Comparison of ENCODE assay signal across 17 cellular contexts in the genomic region with DNA sequence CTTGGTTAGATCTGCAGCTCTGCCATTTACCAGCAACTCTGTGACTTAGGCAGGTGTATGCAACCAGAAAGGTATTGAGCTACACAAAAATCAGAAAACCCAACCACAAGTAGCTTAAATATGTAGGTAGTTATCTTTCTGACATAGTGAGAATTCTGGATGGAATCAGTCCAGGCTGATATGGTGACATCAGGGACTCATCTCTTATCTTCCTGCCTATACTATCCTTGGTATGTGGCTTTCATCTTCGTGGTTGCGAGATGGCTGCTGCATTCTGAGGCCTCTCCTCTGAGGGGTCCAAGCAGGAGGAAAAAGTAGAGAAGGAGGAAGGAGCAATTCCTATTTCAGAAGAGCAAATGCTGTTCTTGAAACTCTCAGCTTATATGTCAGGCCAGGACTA. TPM values are rescaled to one million over a fixed set of nuclear protein-coding genes. Genes with fewer than 3 reads are reported as not detected.
A peak's percentile ranks its signal among the peaks of the same experiment; 100 is the strongest.
DNase-seq lines count a peak whose midpoint lies in the region; ATAC-seq and TF ChIP-seq lines count a peak whose summit lies in the region.
"Had no signal": no experiment of that assay in that cellular context is flagged by ENCODE, and none has a peak within 500 bp of the region (broad histone marks: within the 10 kb centered on the region; RNA-seq: fewer than 3 reads in every experiment).

No MANE protein-coding gene starts in this region.

- no peak overlapping the region for H3K9ac ChIP-seq in mesendoderm (ENCODE audit: low read length)

- no peaks in the 10 kb centered on the region for H3K36me3 ChIP-seq in mesendoderm (ENCODE audit: control insufficient read depth, insufficient read depth, low read length)

- no peak overlapping the region for H2BK15ac ChIP-seq in mesendoderm (replicated peaks; ENCODE audit: low read depth)

- H3K56ac ChIP-seq in mesendoderm (ENCODE audit: low read length): no peak overlapping the region

- no peaks in the 10 kb centered on the region for H3K27me3 Mint-ChIP-seq in T-helper 2 cell treated with Interferon-gamma antibody and Interleukin-4, amounts not matched to agents 5 μg/mL and 100 μg/mL, for 36 hours (ENCODE audit: low read depth)
- no peaks in the 10 kb centered on the region for H3K27me3 Mint-ChIP-seq in osteocyte (ENCODE audit: unreplicated experiment)
- H3K27me3 Mint-ChIP-seq: CD4-positive, alpha-beta T cell had no signal

- H4K8ac ChIP-seq in mesendoderm (ENCODE audit: low read depth, low read length): no peak overlapping the region

- no peak overlapping the region for H3K4me3 ChIP-seq in mesendoderm (ENCODE audit: low read length)
- H3K4me3 ChIP-seq in foreskin fibroblast (ENCODE audit: low read depth in 1 of 2, low read length in 2 of 2): no peak overlapping the region
- H3K4me3 ChIP-seq: A549 had no signal

- H3K18ac ChIP-seq in mesendoderm (ENCODE audit: low read length): no peak overlapping the region

- no peak overlapping the region for H2BK120ac ChIP-seq in mesendoderm (ENCODE audit: low read depth, low read length)

- H3K23ac ChIP-seq in mesendoderm (ENCODE audit: low read length): no peak overlapping the region

- no CpG with 5 or more reads among the region's 2 CpGs for WGBS in mesendoderm (ENCODE audit: extremely low coverage, insufficient coverage, low lambda C conversion rate)

- H3K4me1 ChIP-seq in mesendoderm (ENCODE audit: control insufficient read depth, low read depth, low read length): peaks cover 6% of the 10 kb centered on the region

- H3K4ac ChIP-seq in mesendoderm (ENCODE audit: low read depth, low read length): no peak overlapping the region

- TF ChIP-seq CTCF in osteocyte (IDR thresholded peaks at IDR 0.05) (no peak), foreskin fibroblast (IDR thresholded peaks at IDR 0.05; ENCODE audit: low read depth, low read length) (no peak)

- no peaks in the 10 kb centered on the region for H3K9me3 Mint-ChIP-seq in T-helper 2 cell treated with Interferon-gamma antibody and Interleukin-4, amounts not matched to agents 5 μg/mL and 100 μg/mL, for 36 hours
- no peaks in the 10 kb centered on the region for H3K9me3 Mint-ChIP-seq in osteocyte (ENCODE audit: unreplicated experiment)
- H3K9me3 Mint-ChIP-seq: CD4-positive, alpha-beta T cell; H9 had no signal

- DNase-seq in T-helper 2 cell treated with Interferon-gamma antibody and Interleukin-4, amounts not matched to agents 5 μg/mL and 100 μg/mL, for 36 hours (ENCODE audit: low spot score): no peak
- no peak for DNase-seq in T-helper 2 cell
- DNase-seq in MV-4-11 (lab: John Stamatoyannopoulos, UW): peak; percentile 31
- DNase-seq in mesendoderm: peak; percentile 37
- no peak for DNase-seq in osteocyte (ENCODE audit: extremely low spot score, unreplicated experiment)
- DNase-seq in foreskin fibroblast: no peak
- DNase-seq: AML-193; CD4-positive, alpha-beta T cell; DMS153; DMS79 treated with DMSO at 0.1 percent for 48 hours; GF-D8; H9 had no signal

- no peak overlapping the region for H2BK5ac ChIP-seq in mesendoderm (ENCODE audit: low read length)

- H3K27me3 ChIP-seq in mesendoderm (ENCODE audit: insufficient read depth, low read length, poor library complexity): no peaks in the 10 kb centered on the region

- H4K5ac ChIP-seq in mesendoderm (ENCODE audit: low read length): no peak overlapping the region

- H3K4me2 ChIP-seq in mesendoderm (ENCODE audit: low read length): no peak overlapping the region
- H3K4me2 ChIP-seq: A549 had no signal

- H3K79me1 ChIP-seq in mesendoderm (ENCODE audit: low read length): peaks cover 2% of the 10 kb centered on the region

- peak overlapping the region; percentile 80 for H3K4me3 Mint-ChIP-seq in T-helper 2 cell treated with Interferon-gamma antibody and Interleukin-4, amounts not matched to agents 5 μg/mL and 100 μg/mL, for 36 hours
- H3K4me3 Mint-ChIP-seq in osteocyte (ENCODE audit: unreplicated experiment): no peak overlapping the region
- H3K4me3 Mint-ChIP-seq: CD4-positive, alpha-beta T cell; H9 had no signal

- no peaks in the 10 kb centered on the region for H3K79me2 ChIP-seq in mesendoderm (ENCODE audit: control insufficient read depth, insufficient read depth, low read length)

- H3K27ac ChIP-seq in mesendoderm (ENCODE audit: low read depth, low read length): no peak overlapping the region
- H3K27ac ChIP-seq: 22Rv1, A549, C4-2B had no signal

- peaks cover 66% of the 10 kb centered on the region for H3K4me1 Mint-ChIP-seq in T-helper 2 cell treated with Interferon-gamma antibody and Interleukin-4, amounts not matched to agents 5 μg/mL and 100 μg/mL, for 36 hours (ENCODE audit: low read depth)
- peaks cover 52% of the 10 kb centered on the region for H3K4me1 Mint-ChIP-seq in osteocyte (ENCODE audit: unreplicated experiment)

- H3K27ac Mint-ChIP-seq in T-helper 2 cell treated with Interferon-gamma antibody and Interleukin-4, amounts not matched to agents 5 μg/mL and 100 μg/mL, for 36 hours: peak overlapping the region; percentile 53
- H3K27ac Mint-ChIP-seq in osteocyte (ENCODE audit: unreplicated experiment): peak overlapping the region; percentile 7
- H3K27ac Mint-ChIP-seq: CD4-positive, alpha-beta T cell; H9 had no signal

- peaks cover 3% of the 10 kb centered on the region for H3K36me3 Mint-ChIP-seq in T-helper 2 cell treated with Interferon-gamma antibody and Interleukin-4, amounts not matched to agents 5 μg/mL and 100 μg/mL, for 36 hours (ENCODE audit: low read depth)
- peaks cover 15% of the 10 kb centered on the region for H3K36me3 Mint-ChIP-seq in osteocyte (ENCODE audit: unreplicated experiment)

- no peak for ATAC-seq in GM21737 (IDR thresholded peaks at IDR 0.05; ENCODE audit: unreplicated experiment)
- ATAC-seq in activated CD4-positive, CD25-positive, alpha-beta regulatory T cell treated with anti-CD3 and anti-CD28 coated beads, Interleukin-2, amount 50 U/mL, for 24 hours: no peak
- ATAC-seq: A549 had no signal

- no peak overlapping the region for H2AK5ac ChIP-seq in mesendoderm (ENCODE audit: low read length)

RNA-seq across cellular contexts. Expression of gene CTDSPL, which starts 40.0 kb away (rescaled TPM):
- 7.6 TPM for polyA plus RNA-seq in mesendoderm (2013, experiment 1 of 2)
- 8.1 TPM for polyA plus RNA-seq in mesendoderm (2013, experiment 2 of 2)
- total RNA-seq in osteocyte: 71.6 and 77.6 TPM in 2 replicates

Comparison
In these comparisons a context has a peak if more than half of its experiments do, and no peak if none do; other contexts are left out.
1. DNase-seq: peak in MV-4-11 (single experiment) and mesendoderm (single experiment); none in T-helper 2 cell treated with Interferon-gamma antibody and Interleukin-4, amounts not matched to agents 5 μg/mL and 100 μg/mL, for 36 hours (single experiment), T-helper 2 cell (0 of 5), osteocyte (single experiment) and foreskin fibroblast (0 of 2).